Comparison of ENCODE assay signal across 1 cellular context in the genomic region with DNA sequence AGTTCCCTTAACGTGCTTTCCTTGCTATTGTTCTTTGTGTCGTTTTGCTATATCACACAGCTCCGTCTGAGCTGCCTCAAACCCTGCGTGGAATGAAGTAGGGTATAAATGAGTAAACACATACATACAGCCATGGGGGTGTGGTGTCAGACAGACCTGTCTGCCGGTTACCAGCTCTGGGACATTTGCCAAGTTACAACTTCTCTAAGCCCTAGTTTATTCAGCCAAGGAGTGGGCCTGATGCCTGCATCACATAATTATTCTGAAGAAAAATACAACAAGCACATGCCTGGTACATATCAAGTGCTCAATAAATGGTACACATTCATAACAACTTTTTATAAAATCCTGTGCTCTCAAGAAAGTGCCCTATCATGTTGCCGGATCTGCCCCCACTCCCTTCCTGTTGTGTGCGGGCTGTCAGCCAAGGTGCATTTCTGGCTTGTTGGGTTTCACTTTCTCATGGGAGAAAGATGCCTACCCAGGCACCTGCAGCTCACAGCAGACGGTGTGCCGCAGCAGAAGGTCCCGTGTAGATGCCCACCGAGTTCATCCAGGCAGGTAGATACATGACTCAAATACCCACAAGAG.
TF ChIP-seq lines count a peak whose summit lies in the region.

No MANE protein-coding gene starts in this region.

TF ChIP-seq in GM12878, 131 proteins besides CTCF, POLR2A, EP300 and RAD21 (continues in another document):
- TF ChIP-seq BRCA1 (IDR thresholded peaks at IDR 0.05; ENCODE audit: low read depth, low read length) (no peak), NBN (IDR thresholded peaks at IDR 0.05) (0 out of 2 replicates have a peak, but pooled peaks have one; percentile 23), JUND (IDR thresholded peaks at IDR 0.05; ENCODE audit: low read depth, low read length) (no peak), WRNIP1 (IDR thresholded peaks at IDR 0.05; ENCODE audit: borderline replicate concordance, low read depth, low read length) (no peak), POLR2AphosphoS5 (IDR thresholded peaks at IDR 0.05; ENCODE audit: low read length) (no peak), SP1 (IDR thresholded peaks at IDR 0.05; ENCODE audit: low read depth, low read length) (no peak), ATF7 (IDR thresholded peaks at IDR 0.05; ENCODE audit: low read depth) (no peak), ASH2L (IDR thresholded peaks at IDR 0.05; ENCODE audit: borderline replicate concordance, low read depth) (no peak), DPF2 (IDR thresholded peaks at IDR 0.05) (no peak), MTA3 (IDR thresholded peaks at IDR 0.05; ENCODE audit: borderline replicate concordance, low read length) (no peak), ZZZ3 (IDR thresholded peaks at IDR 0.05; ENCODE audit: control insufficient read depth, insufficient read length, low read depth) (no peak), CHD1 (IDR thresholded peaks at IDR 0.05; ENCODE audit: low read depth, low read length) (no peak), TARDBP (IDR thresholded peaks at IDR 0.05; ENCODE audit: borderline replicate concordance) (no peak), EGR1 (IDR thresholded peaks at IDR 0.05; ENCODE audit: borderline replicate concordance in 1 of 2, low read depth in 2 of 2, low read length in 2 of 2) (no peak), CEBPB (IDR thresholded peaks at IDR 0.05; ENCODE audit: borderline replicate concordance in 1 of 2, low read depth in 2 of 2, low read length in 2 of 2) (no peak), GABPA (IDR thresholded peaks at IDR 0.05; ENCODE audit: low read depth) (peak; percentile 28; the same call in 1 of the 2 replicates), YY1 (IDR thresholded peaks at IDR 0.05; ENCODE audit: low read depth, low read length) (no peak), SMAD5 (IDR thresholded peaks at IDR 0.05; ENCODE audit: low read depth) (no peak), GATAD2B (conservative IDR thresholded peaks at IDR 0.05; ENCODE audit: low read depth) (no peak), BHLHE40 (IDR thresholded peaks at IDR 0.05; ENCODE audit: borderline replicate concordance in 1 of 2, low read depth in 2 of 2, low read length in 1 of 2) (peak; percentile 37 to 66; a peak in 1 of 4 replicates), PAX8 (IDR thresholded peaks at IDR 0.05) (no peak), SUZ12 (IDR thresholded peaks at IDR 0.05; ENCODE audit: unreplicated experiment) (no peak)
- TF ChIP-seq, protein P1, sequence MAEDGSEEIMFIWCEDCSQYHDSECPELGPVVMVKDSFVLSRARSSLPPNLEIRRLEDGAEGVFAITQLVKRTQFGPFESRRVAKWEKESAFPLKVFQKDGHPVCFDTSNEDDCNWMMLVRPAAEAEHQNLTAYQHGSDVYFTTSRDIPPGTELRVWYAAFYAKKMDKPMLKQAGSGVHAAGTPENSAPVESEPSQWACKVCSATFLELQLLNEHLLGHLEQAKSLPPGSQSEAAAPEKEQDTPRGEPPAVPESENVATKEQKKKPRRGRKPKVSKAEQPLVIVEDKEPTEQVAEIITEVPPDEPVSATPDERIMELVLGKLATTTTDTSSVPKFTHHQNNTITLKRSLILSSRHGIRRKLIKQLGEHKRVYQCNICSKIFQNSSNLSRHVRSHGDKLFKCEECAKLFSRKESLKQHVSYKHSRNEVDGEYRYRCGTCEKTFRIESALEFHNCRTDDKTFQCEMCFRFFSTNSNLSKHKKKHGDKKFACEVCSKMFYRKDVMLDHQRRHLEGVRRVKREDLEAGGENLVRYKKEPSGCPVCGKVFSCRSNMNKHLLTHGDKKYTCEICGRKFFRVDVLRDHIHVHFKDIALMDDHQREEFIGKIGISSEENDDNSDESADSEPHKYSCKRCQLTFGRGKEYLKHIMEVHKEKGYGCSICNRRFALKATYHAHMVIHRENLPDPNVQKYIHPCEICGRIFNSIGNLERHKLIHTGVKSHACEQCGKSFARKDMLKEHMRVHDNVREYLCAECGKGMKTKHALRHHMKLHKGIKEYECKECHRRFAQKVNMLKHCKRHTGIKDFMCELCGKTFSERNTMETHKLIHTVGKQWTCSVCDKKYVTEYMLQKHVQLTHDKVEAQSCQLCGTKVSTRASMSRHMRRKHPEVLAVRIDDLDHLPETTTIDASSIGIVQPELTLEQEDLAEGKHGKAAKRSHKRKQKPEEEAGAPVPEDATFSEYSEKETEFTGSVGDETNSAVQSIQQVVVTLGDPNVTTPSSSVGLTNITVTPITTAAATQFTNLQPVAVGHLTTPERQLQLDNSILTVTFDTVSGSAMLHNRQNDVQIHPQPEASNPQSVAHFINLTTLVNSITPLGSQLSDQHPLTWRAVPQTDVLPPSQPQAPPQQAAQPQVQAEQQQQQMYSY (CRISPR knock-in tag; IDR thresholded peaks at IDR 0.05) = no peak
- TF ChIP-seq, protein P2, sequence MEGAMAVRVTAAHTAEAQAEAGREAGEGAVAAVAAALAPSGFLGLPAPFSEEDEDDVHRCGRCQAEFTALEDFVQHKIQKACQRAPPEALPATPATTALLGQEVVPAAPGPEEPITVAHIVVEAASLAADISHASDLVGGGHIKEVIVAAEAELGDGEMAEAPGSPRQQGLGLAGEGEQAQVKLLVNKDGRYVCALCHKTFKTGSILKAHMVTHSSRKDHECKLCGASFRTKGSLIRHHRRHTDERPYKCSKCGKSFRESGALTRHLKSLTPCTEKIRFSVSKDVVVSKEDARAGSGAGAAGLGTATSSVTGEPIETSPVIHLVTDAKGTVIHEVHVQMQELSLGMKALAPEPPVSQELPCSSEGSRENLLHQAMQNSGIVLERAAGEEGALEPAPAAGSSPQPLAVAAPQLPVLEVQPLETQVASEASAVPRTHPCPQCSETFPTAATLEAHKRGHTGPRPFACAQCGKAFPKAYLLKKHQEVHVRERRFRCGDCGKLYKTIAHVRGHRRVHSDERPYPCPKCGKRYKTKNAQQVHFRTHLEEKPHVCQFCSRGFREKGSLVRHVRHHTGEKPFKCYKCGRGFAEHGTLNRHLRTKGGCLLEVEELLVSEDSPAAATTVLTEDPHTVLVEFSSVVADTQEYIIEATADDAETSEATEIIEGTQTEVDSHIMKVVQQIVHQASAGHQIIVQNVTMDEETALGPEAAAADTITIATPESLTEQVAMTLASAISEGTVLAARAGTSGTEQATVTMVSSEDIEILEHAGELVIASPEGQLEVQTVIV (IDR thresholded peaks at IDR 0.05; ENCODE audit: borderline replicate concordance, partially characterized antibody) = no peak
- TF ChIP-seq, protein P3, sequence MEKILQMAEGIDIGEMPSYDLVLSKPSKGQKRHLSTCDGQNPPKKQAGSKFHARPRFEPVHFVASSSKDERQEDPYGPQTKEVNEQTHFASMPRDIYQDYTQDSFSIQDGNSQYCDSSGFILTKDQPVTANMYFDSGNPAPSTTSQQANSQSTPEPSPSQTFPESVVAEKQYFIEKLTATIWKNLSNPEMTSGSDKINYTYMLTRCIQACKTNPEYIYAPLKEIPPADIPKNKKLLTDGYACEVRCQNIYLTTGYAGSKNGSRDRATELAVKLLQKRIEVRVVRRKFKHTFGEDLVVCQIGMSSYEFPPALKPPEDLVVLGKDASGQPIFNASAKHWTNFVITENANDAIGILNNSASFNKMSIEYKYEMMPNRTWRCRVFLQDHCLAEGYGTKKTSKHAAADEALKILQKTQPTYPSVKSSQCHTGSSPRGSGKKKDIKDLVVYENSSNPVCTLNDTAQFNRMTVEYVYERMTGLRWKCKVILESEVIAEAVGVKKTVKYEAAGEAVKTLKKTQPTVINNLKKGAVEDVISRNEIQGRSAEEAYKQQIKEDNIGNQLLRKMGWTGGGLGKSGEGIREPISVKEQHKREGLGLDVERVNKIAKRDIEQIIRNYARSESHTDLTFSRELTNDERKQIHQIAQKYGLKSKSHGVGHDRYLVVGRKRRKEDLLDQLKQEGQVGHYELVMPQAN (conservative IDR thresholded peaks at IDR 0.05) = no peak
- TF ChIP-seq, protein P4, sequence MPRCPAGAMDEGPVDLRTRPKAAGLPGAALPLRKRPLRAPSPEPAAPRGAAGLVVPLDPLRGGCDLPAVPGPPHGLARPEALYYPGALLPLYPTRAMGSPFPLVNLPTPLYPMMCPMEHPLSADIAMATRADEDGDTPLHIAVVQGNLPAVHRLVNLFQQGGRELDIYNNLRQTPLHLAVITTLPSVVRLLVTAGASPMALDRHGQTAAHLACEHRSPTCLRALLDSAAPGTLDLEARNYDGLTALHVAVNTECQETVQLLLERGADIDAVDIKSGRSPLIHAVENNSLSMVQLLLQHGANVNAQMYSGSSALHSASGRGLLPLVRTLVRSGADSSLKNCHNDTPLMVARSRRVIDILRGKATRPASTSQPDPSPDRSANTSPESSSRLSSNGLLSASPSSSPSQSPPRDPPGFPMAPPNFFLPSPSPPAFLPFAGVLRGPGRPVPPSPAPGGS (IDR thresholded peaks at IDR 0.05; ENCODE audit: borderline replicate concordance, insufficient read depth, low read depth, low read length, poor library complexity, severe bottlenecking) = no peak
- TF ChIP-seq, protein P5, sequence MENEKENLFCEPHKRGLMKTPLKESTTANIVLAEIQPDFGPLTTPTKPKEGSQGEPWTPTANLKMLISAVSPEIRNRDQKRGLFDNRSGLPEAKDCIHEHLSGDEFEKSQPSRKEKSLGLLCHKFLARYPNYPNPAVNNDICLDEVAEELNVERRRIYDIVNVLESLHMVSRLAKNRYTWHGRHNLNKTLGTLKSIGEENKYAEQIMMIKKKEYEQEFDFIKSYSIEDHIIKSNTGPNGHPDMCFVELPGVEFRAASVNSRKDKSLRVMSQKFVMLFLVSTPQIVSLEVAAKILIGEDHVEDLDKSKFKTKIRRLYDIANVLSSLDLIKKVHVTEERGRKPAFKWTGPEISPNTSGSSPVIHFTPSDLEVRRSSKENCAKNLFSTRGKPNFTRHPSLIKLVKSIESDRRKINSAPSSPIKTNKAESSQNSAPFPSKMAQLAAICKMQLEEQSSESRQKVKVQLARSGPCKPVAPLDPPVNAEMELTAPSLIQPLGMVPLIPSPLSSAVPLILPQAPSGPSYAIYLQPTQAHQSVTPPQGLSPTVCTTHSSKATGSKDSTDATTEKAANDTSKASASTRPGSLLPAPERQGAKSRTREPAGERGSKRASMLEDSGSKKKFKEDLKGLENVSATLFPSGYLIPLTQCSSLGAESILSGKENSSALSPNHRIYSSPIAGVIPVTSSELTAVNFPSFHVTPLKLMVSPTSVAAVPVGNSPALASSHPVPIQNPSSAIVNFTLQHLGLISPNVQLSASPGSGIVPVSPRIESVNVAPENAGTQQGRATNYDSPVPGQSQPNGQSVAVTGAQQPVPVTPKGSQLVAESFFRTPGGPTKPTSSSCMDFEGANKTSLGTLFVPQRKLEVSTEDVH (IDR thresholded peaks at IDR 0.05; ENCODE audit: low read depth, partially characterized antibody) = no peak
- TF ChIP-seq, protein P6, sequence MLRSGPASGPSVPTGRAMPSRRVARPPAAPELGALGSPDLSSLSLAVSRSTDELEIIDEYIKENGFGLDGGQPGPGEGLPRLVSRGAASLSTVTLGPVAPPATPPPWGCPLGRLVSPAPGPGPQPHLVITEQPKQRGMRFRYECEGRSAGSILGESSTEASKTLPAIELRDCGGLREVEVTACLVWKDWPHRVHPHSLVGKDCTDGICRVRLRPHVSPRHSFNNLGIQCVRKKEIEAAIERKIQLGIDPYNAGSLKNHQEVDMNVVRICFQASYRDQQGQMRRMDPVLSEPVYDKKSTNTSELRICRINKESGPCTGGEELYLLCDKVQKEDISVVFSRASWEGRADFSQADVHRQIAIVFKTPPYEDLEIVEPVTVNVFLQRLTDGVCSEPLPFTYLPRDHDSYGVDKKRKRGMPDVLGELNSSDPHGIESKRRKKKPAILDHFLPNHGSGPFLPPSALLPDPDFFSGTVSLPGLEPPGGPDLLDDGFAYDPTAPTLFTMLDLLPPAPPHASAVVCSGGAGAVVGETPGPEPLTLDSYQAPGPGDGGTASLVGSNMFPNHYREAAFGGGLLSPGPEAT (IDR thresholded peaks at IDR 0.05; ENCODE audit: low read depth) = no peak
- TF ChIP-seq, protein P7, sequence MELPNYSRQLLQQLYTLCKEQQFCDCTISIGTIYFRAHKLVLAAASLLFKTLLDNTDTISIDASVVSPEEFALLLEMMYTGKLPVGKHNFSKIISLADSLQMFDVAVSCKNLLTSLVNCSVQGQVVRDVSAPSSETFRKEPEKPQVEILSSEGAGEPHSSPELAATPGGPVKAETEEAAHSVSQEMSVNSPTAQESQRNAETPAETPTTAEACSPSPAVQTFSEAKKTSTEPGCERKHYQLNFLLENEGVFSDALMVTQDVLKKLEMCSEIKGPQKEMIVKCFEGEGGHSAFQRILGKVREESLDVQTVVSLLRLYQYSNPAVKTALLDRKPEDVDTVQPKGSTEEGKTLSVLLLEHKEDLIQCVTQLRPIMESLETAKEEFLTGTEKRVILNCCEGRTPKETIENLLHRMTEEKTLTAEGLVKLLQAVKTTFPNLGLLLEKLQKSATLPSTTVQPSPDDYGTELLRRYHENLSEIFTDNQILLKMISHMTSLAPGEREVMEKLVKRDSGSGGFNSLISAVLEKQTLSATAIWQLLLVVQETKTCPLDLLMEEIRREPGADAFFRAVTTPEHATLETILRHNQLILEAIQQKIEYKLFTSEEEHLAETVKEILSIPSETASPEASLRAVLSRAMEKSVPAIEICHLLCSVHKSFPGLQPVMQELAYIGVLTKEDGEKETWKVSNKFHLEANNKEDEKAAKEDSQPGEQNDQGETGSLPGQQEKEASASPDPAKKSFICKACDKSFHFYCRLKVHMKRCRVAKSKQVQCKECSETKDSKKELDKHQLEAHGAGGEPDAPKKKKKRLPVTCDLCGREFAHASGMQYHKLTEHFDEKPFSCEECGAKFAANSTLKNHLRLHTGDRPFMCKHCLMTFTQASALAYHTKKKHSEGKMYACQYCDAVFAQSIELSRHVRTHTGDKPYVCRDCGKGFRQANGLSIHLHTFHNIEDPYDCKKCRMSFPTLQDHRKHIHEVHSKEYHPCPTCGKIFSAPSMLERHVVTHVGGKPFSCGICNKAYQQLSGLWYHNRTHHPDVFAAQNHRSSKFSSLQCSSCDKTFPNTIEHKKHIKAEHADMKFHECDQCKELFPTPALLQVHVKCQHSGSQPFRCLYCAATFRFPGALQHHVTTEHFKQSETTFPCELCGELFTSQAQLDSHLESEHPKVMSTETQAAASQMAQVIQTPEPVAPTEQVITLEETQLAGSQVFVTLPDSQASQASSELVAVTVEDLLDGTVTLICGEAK (IDR thresholded peaks at IDR 0.05; ENCODE audit: borderline replicate concordance) = no peak
- TF ChIP-seq, protein P8, sequence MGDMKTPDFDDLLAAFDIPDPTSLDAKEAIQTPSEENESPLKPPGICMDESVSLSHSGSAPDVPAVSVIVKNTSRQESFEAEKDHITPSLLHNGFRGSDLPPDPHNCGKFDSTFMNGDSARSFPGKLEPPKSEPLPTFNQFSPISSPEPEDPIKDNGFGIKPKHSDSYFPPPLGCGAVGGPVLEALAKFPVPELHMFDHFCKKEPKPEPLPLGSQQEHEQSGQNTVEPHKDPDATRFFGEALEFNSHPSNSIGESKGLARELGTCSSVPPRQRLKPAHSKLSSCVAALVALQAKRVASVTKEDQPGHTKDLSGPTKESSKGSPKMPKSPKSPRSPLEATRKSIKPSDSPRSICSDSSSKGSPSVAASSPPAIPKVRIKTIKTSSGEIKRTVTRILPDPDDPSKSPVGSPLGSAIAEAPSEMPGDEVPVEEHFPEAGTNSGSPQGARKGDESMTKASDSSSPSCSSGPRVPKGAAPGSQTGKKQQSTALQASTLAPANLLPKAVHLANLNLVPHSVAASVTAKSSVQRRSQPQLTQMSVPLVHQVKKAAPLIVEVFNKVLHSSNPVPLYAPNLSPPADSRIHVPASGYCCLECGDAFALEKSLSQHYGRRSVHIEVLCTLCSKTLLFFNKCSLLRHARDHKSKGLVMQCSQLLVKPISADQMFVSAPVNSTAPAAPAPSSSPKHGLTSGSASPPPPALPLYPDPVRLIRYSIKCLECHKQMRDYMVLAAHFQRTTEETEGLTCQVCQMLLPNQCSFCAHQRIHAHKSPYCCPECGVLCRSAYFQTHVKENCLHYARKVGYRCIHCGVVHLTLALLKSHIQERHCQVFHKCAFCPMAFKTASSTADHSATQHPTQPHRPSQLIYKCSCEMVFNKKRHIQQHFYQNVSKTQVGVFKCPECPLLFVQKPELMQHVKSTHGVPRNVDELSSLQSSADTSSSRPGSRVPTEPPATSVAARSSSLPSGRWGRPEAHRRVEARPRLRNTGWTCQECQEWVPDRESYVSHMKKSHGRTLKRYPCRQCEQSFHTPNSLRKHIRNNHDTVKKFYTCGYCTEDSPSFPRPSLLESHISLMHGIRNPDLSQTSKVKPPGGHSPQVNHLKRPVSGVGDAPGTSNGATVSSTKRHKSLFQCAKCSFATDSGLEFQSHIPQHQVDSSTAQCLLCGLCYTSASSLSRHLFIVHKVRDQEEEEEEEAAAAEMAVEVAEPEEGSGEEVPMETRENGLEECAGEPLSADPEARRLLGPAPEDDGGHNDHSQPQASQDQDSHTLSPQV (IDR thresholded peaks at IDR 0.05) = no peak
